28 cellular contexts compared by ENCODE assay signal in the genomic region with DNA sequence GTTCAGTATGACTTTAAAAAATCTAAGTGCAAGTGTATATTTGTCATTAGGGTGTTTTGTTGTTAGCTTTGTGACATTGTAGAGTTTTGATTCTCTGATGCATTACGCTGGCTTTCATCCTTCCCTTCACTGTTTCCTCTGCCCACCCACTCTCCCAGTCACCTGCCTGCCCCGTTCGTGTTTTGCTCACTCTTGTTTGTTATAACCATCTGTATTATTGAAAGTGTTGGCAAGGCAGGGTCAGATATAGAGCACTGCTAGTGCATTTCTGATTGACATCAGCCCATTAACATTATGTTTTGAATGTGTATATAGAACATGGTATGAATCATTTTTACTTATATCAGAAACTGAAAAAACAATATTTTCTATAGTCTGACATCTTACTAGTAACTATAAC. TPM values are rescaled to one million over a fixed set of nuclear protein-coding genes. Genes with fewer than 3 reads are reported as not detected.
DNase-seq lines count a peak whose midpoint lies in the region; ATAC-seq lines count a peak whose summit lies in the region.
"Had no signal": no experiment of that assay in that cellular context is flagged by ENCODE, and none has a peak within 500 bp of the region (broad histone marks: within the 10 kb centered on the region; RNA-seq: fewer than 3 reads in every experiment).

No MANE protein-coding gene starts in this region.

- H3K9me3 Mint-ChIP-seq in activated naive CD4-positive, alpha-beta T cell treated with anti-CD3 and anti-CD28 coated beads, Interleukin-2, amount 10 ng/mL, durations not matched to agents 7 days and 5 days, result no peaks in the 10 kb centered on the region
- no peaks in the 10 kb centered on the region for H3K9me3 Mint-ChIP-seq in activated T-helper 17 cell treated with anti-CD3 and anti-CD28 coated beads, Interleukin-2, amount 50 U/mL, for 72 hours
- H3K9me3 Mint-ChIP-seq: GM23338; IgD-negative memory B cell; naive B cell; stimulated activated naive CD8-positive, alpha-beta T cell treated with anti-CD3 and anti-CD28 coated beads, Interleukin-15, Interleukin-2, amounts not matched to agents 100 ng/mL and 50 ng/mL, for 24 hours had no signal

- CTCF ChIA-PET in activated naive CD4-positive, alpha-beta T cell treated with anti-CD3 and anti-CD28 coated beads, Interleukin-2, amount 10 ng/mL, durations not matched to agents 7 days and 5 days (lab: Charles Lee), result no interaction called here

- peak; percentile 13 for DNase-seq in activated naive CD4-positive, alpha-beta T cell treated with Interleukin-2 at 50 U/mL for 16 hours
- DNase-seq in activated naive CD4-positive, alpha-beta T cell treated with anti-CD3 and anti-CD28 coated beads, Interleukin-2, amount 10 ng/mL, durations not matched to agents 7 days and 5 days, result no peak
- peak; percentile 11 for DNase-seq in stimulated activated CD4-positive, alpha-beta T cell treated with anti-CD3 and anti-CD28 coated beads, Interleukin-4, amount 100 ng/mL, for 1 hour
- DNase-seq in activated CD8-positive, alpha-beta memory T cell treated with anti-CD3 and anti-CD28 coated beads for 24 hours, result no peak
- DNase-seq: activated gamma-delta T cell, aorta, C1 segment of cervical spinal cord, Calu3, DND-41, mesendoderm, naive B cell, NCI-H1105, NCI-H2029, NCI-H226, NCI-H748 treated with DMSO at 0.1 percent for 48 hours, occipital lobe, SK-N-SH, thyroid gland had no signal

- H3K4me1 Mint-ChIP-seq in activated naive CD4-positive, alpha-beta T cell treated with anti-CD3 and anti-CD28 coated beads, Interleukin-2, amount 10 ng/mL, durations not matched to agents 7 days and 5 days, result peaks cover 31% of the 10 kb centered on the region
- peaks cover 26% of the 10 kb centered on the region for H3K4me1 Mint-ChIP-seq in activated T-helper 17 cell treated with anti-CD3 and anti-CD28 coated beads, Interleukin-2, amount 50 U/mL, for 72 hours
- H3K4me1 Mint-ChIP-seq: GM23338 had no signal

- ATAC-seq in GM18498 (IDR thresholded peaks at IDR 0.05; ENCODE audit: unreplicated experiment) (peak; percentile 36), GM18502 (IDR thresholded peaks at IDR 0.05; ENCODE audit: poor library complexity, unreplicated experiment) (no peak)
- ATAC-seq in activated T-helper 17 cell treated with anti-CD3 and anti-CD28 coated beads, Interleukin-2, amount 50 U/mL, for 72 hours (replicated peaks), result peak; percentile 51
- ATAC-seq: GM23338, left lung had no signal

- H3K27ac Mint-ChIP-seq in activated naive CD4-positive, alpha-beta T cell treated with anti-CD3 and anti-CD28 coated beads, Interleukin-2, amount 10 ng/mL, durations not matched to agents 7 days and 5 days, result no peak overlapping the region
- no peak overlapping the region for H3K27ac Mint-ChIP-seq in activated T-helper 17 cell treated with anti-CD3 and anti-CD28 coated beads, Interleukin-2, amount 50 U/mL, for 72 hours
- H3K27ac Mint-ChIP-seq: GM23338; stimulated activated naive CD8-positive, alpha-beta T cell treated with anti-CD3 and anti-CD28 coated beads, Interleukin-15, Interleukin-2, amounts not matched to agents 100 ng/mL and 50 ng/mL, for 24 hours had no signal

- no peak overlapping the region for H3K4me3 Mint-ChIP-seq in activated naive CD4-positive, alpha-beta T cell treated with anti-CD3 and anti-CD28 coated beads, Interleukin-2, amount 10 ng/mL, durations not matched to agents 7 days and 5 days
- peak overlapping the region; percentile 20 for H3K4me3 Mint-ChIP-seq in activated T-helper 17 cell treated with anti-CD3 and anti-CD28 coated beads, Interleukin-2, amount 50 U/mL, for 72 hours
- H3K4me3 Mint-ChIP-seq: GM23338; IgD-negative memory B cell; naive B cell; stimulated activated naive CD8-positive, alpha-beta T cell treated with anti-CD3 and anti-CD28 coated beads, Interleukin-15, Interleukin-2, amounts not matched to agents 100 ng/mL and 50 ng/mL, for 24 hours had no signal

- H3K27me3 Mint-ChIP-seq in activated naive CD4-positive, alpha-beta T cell treated with anti-CD3 and anti-CD28 coated beads, Interleukin-2, amount 10 ng/mL, durations not matched to agents 7 days and 5 days, result no peaks in the 10 kb centered on the region
- no peaks in the 10 kb centered on the region for H3K27me3 Mint-ChIP-seq in activated T-helper 17 cell treated with anti-CD3 and anti-CD28 coated beads, Interleukin-2, amount 50 U/mL, for 72 hours
- H3K27me3 Mint-ChIP-seq: IgD-negative memory B cell; naive B cell; stimulated activated naive CD8-positive, alpha-beta T cell treated with anti-CD3 and anti-CD28 coated beads, Interleukin-15, Interleukin-2, amounts not matched to agents 100 ng/mL and 50 ng/mL, for 24 hours had no signal

- peaks cover 54% of the 10 kb centered on the region for H3K36me3 Mint-ChIP-seq in activated naive CD4-positive, alpha-beta T cell treated with anti-CD3 and anti-CD28 coated beads, Interleukin-2, amount 10 ng/mL, durations not matched to agents 7 days and 5 days
- H3K36me3 Mint-ChIP-seq in activated T-helper 17 cell treated with anti-CD3 and anti-CD28 coated beads, Interleukin-2, amount 50 U/mL, for 72 hours (ENCODE audit: low read depth), result peaks cover 97% of the 10 kb centered on the region

RNA-seq across cellular contexts. Expression of gene SCGB3A1, which starts 27.3 kb away (rescaled TPM):
- not detected for total RNA-seq in activated T-helper 17 cell treated with anti-CD3 and anti-CD28 coated beads, Interleukin-2, amount 50 U/mL, for 72 hours
- total RNA-seq: aorta, Calu3, cardiac septum, GM23338, M059J, occipital lobe, pulmonary artery endothelial cell had no signal

Comparison
In these comparisons a context has a peak if more than half of its experiments do, and no peak if none do; other contexts are left out.
1. DNase-seq: peak in activated naive CD4-positive, alpha-beta T cell treated with Interleukin-2 at 50 U/mL for 16 hours (single experiment) and stimulated activated CD4-positive, alpha-beta T cell treated with anti-CD3 and anti-CD28 coated beads, Interleukin-4, amount 100 ng/mL, for 1 hour (single experiment); none in activated naive CD4-positive, alpha-beta T cell treated with anti-CD3 and anti-CD28 coated beads, Interleukin-2, amount 10 ng/mL, durations not matched to agents 7 days and 5 days (single experiment) and activated CD8-positive, alpha-beta memory T cell treated with anti-CD3 and anti-CD28 coated beads for 24 hours (single experiment).